Comparison of ENCODE assay signal across 28 cellular contexts in genomic region chr2:241205086-241205485, GRCh38.
"Had no signal": no experiment of that assay in that cellular context is flagged by ENCODE, and none has a peak within 500 bp of the region (broad histone marks: within the 10 kb centered on the region; RNA-seq: fewer than 3 reads in every experiment).

No MANE protein-coding gene starts in this region.

- H3K4me3 Mint-ChIP-seq: endodermal cell, neural crest cell, type B pancreatic cell had no signal

- H3K27ac ChIP-seq: epithelial cell of prostate, gastrocnemius medialis, parathyroid adenoma, testis, tibial artery had no signal

- H3K36me3 ChIP-seq: gastrocnemius medialis, tibial artery had no signal

- DNase-seq: effector CD8-positive, alpha-beta T cell; endodermal cell; foreskin fibroblast; gastrocnemius medialis; head of caudate nucleus; kidney; mesendoderm; midbrain; naive thymus-derived CD4-positive, alpha-beta T cell; stimulated activated CD4-positive, alpha-beta T cell treated with anti-CD3 and anti-CD28 coated beads, Interleukin-12 subunit alpha, Interleukin-12 subunit beta, amount 100 ng/mL, for 4 hours; stimulated activated CD4-positive, alpha-beta T cell treated with anti-CD3 and anti-CD28 coated beads, Interleukin-1b, Interleukin-23, amount 100 ng/mL, for 48 hours; stimulated activated CD4-positive, alpha-beta T cell treated with anti-CD3 and anti-CD28 coated beads, Interleukin-4, amount 100 ng/mL, for 1 hour; stimulated activated CD8-positive, alpha-beta memory T cell treated with anti-CD3 and anti-CD28 coated beads, Interleukin-4, amount 100 ng/mL, for 48 hours; stimulated activated naive CD8-positive, alpha-beta T cell treated with anti-CD3 and anti-CD28 coated beads, Interleukin-15, Interleukin-2, amounts not matched to agents 100 U/mL and 50 U/mL, for 24 hours; substantia nigra; testis; tibial artery had no signal

- ATAC-seq: esophagus mucosa; gastrocnemius medialis; left lobe of liver; sciatic nerve; stimulated activated naive CD8-positive, alpha-beta T cell treated with anti-CD3 and anti-CD28 coated beads, Interleukin-15, Interleukin-2, amounts not matched to agents 100 U/mL and 50 U/mL, for 24 hours had no signal

- H3K4me3 ChIP-seq: gastrocnemius medialis, lung, smooth muscle cell, testis, tibial artery had no signal

- H3K9ac ChIP-seq: parathyroid adenoma had no signal

- H3K4me1 Mint-ChIP-seq: endodermal cell; naive thymus-derived CD4-positive, alpha-beta T cell; neural crest cell had no signal

- FAIRE-seq: colon, kidney had no signal

- H3K27me3 Mint-ChIP-seq: naive thymus-derived CD4-positive, alpha-beta T cell; progenitor cell of endocrine pancreas; type B pancreatic cell had no signal

- H3K79me2 ChIP-seq: parathyroid adenoma had no signal

- H3K4me2 ChIP-seq: smooth muscle cell had no signal

- H3K9me3 Mint-ChIP-seq: endodermal cell; naive thymus-derived CD4-positive, alpha-beta T cell; neural crest cell; type B pancreatic cell had no signal

- H3K9me3 ChIP-seq: gastrocnemius medialis, testis, tibial artery had no signal

- H3K36me3 Mint-ChIP-seq: naive thymus-derived CD4-positive, alpha-beta T cell; type B pancreatic cell had no signal

- H3K27ac Mint-ChIP-seq: endodermal cell; naive thymus-derived CD4-positive, alpha-beta T cell; progenitor cell of endocrine pancreas; type B pancreatic cell had no signal

- H2AFZ ChIP-seq: parathyroid adenoma had no signal

- H3K27me3 ChIP-seq: gastrocnemius medialis, testis, tibial artery had no signal

- H3K4me1 ChIP-seq: gastrocnemius medialis, parathyroid adenoma, testis, tibial artery had no signal
